ENCODE assay signal across 1 cellular context in the genomic region with DNA sequence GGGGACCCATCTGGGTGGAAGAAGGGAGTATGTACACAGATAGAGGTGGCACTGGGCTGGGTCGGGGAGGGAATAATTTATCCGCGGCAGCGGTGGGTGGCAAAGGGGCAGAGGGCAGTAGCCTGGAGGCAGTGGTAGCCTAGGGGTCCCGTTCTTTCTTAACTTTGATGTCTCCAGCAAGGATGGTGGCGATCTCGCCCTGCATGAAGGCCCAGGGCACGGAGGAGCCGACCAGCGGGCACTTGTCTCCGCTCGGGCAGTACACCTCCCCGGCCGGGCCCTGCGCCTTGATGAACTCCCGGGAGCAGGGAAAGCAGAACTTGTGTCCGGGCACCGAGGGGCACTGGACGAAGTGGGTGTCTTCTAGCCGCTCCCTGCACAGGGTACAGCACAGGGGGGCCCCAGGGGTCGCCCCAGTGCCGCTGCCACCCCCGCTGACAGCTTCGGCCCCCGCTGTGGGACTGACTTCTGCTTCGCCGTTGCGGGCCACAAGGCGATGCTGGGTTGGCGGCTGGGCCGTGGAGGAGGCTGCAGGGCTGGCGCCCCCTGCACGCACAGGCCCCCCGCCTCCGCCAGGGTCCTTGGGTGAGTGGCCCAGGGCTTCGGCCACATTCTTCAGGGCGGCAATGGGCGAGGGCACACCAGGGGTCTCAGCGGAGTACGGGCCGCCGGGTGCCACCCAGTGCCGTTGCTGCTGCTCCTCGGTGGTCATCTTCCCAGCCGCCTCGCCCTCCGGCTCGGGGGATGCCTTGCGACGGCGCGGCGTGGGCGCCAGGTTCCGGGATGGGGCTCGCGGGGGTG.
TF ChIP-seq lines count a peak whose summit lies in the region.

No MANE protein-coding gene starts in this region.

TF ChIP-seq in IMR-90, 13 proteins besides CTCF, POLR2A, EP300 and RAD21 (continued from another document):
- no peak for TF ChIP-seq USF2 (IDR thresholded peaks at IDR 0.05; ENCODE audit: low read depth, low read length)
- no peak for TF ChIP-seq RFX5 (IDR thresholded peaks at IDR 0.05; ENCODE audit: low read depth, low read length)
- TF ChIP-seq MAZ (IDR thresholded peaks at IDR 0.05; ENCODE audit: borderline replicate concordance, low read depth, low read length): no peak
- TF ChIP-seq CHD1 (IDR thresholded peaks at IDR 0.05; ENCODE audit: low read depth, low read length): no peak
- no peak for TF ChIP-seq CEBPB (IDR thresholded peaks at IDR 0.05; ENCODE audit: low read depth, low read length)
- no peak for TF ChIP-seq ELK1 (IDR thresholded peaks at IDR 0.05; ENCODE audit: borderline replicate concordance, low read depth, low read length)
